ENCODE assay signal across 14 cellular contexts in the genomic region with DNA sequence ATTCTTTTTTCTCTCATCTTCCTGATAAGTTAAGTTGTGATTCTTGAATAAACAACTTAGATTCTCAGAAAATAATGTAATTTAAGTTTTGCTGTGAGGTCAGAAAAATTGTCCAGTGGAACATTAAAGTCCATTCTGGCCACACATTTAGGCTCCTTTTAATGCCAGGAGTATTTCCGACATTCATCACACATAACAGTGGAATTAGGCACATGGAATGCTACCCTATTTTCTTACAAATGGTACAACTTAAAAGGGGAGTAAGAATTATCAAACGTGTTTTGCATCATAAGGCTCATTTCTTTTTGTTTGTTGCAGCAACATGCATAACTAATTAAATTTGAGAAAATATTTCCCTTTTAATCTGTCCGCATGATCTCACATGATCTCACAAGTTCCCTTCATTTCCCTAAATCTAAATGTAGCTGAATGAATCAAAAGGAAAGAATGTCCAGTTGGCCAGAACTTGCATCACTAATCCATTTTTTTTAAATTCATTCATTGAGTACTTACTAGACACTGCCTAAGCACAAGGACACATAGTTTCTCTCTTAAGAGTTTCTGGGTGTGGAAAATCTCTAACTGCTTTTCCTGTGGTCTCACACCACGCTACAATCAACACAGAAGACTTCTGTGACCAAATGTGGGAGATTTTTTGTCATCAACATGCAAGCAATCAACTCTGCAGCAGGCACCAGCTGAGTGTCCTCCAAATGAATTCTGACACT. TPM values are rescaled to one million over a fixed set of nuclear protein-coding genes. Genes with fewer than 3 reads are reported as not detected.
DNase-seq lines count a peak whose midpoint lies in the region; FAIRE-seq and TF ChIP-seq lines count a peak whose summit lies in the region.
"Had no signal": no experiment of that assay in that cellular context is flagged by ENCODE, and none has a peak within 500 bp of the region (broad histone marks: within the 10 kb centered on the region; RNA-seq: fewer than 3 reads in every experiment).

No MANE protein-coding gene starts in this region.

- dilution Hi-C loops in mammary epithelial cell (cut with HindIII; ENCODE audit: low sequenced_read_pairs), result no loop called here

- H3K27ac ChIP-seq in GM23248, result peak overlapping the region; percentile 83
- H3K27ac ChIP-seq in mammary epithelial cell (ENCODE audit: insufficient read depth, low read depth, low read length), result no peak overlapping the region
- H3K27ac ChIP-seq in stomach, result peak overlapping the region in 4 of 5 donors; percentile 55 to 77 (median 63)

- H3K9me2 ChIP-seq in GM23248 (ENCODE audit: insufficient read depth), result no peaks in the 10 kb centered on the region

- no peak for TF ChIP-seq POLR2A in stomach (IDR thresholded peaks at IDR 0.05)

- TF ChIP-seq EP300 in stomach (IDR thresholded peaks at IDR 0.05), result no peak

- in situ Hi-C loops in GM23248 (cut with MboI) (no loop called here), mammary epithelial cell (cut with MboI; ENCODE audit: low sequenced_read_pairs in 2 of 2) (no loop called here)

- H3K79me2 ChIP-seq in GM23248 (ENCODE audit: insufficient read depth), result no peaks in the 10 kb centered on the region
- H3K79me2 ChIP-seq in mammary epithelial cell (ENCODE audit: insufficient read depth, low read length), result no peaks in the 10 kb centered on the region

- BruUV-seq in mammary epithelial cell (replicated peaks; lab: Mats Ljungman, UMichigan), result TSS peak; percentile 40

- H3K36me3 ChIP-seq in GM23248 (ENCODE audit: low read depth), result no peaks in the 10 kb centered on the region
- H3K36me3 ChIP-seq in mammary epithelial cell (ENCODE audit: insufficient read depth, low read length), result no peaks in the 10 kb centered on the region
- H3K36me3 ChIP-seq in stomach, result peaks cover 0 to 18% (median 11%) of the 10 kb centered on the region in 4 donors

- H3K4me2 ChIP-seq in GM23248 (ENCODE audit: unreplicated experiment) (peak overlapping the region; percentile 60), mammary epithelial cell (ENCODE audit: insufficient read depth, low read depth, low read length) (peak overlapping the region; percentile 52)

- H3K4me1 ChIP-seq in GM23248 (ENCODE audit: insufficient read depth), result peaks cover 25% of the 10 kb centered on the region
- H3K4me1 ChIP-seq in mammary epithelial cell (ENCODE audit: insufficient read depth, low read length), result peaks cover 11% of the 10 kb centered on the region
- H3K4me1 ChIP-seq in stomach, result peaks cover 0 to 45% (median 18%) of the 10 kb centered on the region in 4 donors

- H3K4me3 ChIP-seq in GM23248 (peak overlapping the region; percentile 52), mammary epithelial cell (replicated peaks in 1 of 3; ENCODE audit: insufficient read depth in 1 of 3, low read depth in 2 of 3, low read length in 3 of 3) (no peak overlapping the region), stomach (no peak overlapping the region)
- H3K4me3 ChIP-seq: mucosa of descending colon had no signal

- intact Hi-C loops in mammary epithelial cell (cut with micrococcal nuclease), result no loop called here
- intact Hi-C loops in stomach (cut with DNase I; ENCODE audit: low total_unique reads), result no loop called here

- peaks cover 18% of the 10 kb centered on the region for H3F3A ChIP-seq in GM23248 (ENCODE audit: insufficient read depth)

- CTCF ChIA-PET in mammary epithelial cell (lab: Charles Lee; ENCODE audit: low non-redundant PET), result interaction anchor here (0.7 kb wide), 1 partner anchor 337 kb away, joined by 4 read pairs; no protein-coding TSS in a partner anchor

- H3K9me3 ChIP-seq in GM23248 (ENCODE audit: low read depth) (no peaks in the 10 kb centered on the region), mammary epithelial cell (replicated peaks; ENCODE audit: insufficient read depth, low read length) (no peaks in the 10 kb centered on the region), stomach (no peaks in the 10 kb centered on the region)
- H3K9me3 ChIP-seq: mucosa of descending colon had no signal

- no peak for TF ChIP-seq CTCF in mammary epithelial cell (conservative IDR thresholded peaks at IDR 0.05 in 1 of 2, IDR thresholded peaks at IDR 0.05 in 1 of 2; ENCODE audit: extremely low read depth in 1 of 2, insufficient read depth in 1 of 2, low read depth in 1 of 2, low read length in 2 of 2)
- no peak for TF ChIP-seq CTCF in stomach (IDR thresholded peaks at IDR 0.05)

- no peak for FAIRE-seq in HTR-8/SVneo (lab: Jason Lieb, UNC)
- FAIRE-seq: GM18507 had no signal

- WGBS in GM23248 (ENCODE audit: low coverage in 1 of 2, low lambda C conversion rate in 2 of 2, missing lambda C conversion rate in 2 of 2), 2 experiments, result 0% methylated on average over 4 of the region's 4 CpGs
- 39% methylated on average over 4 of the region's 4 CpGs for WGBS in mammary epithelial cell (ENCODE audit: low coverage, missing lambda C conversion rate)
- 52 to 73% (median 66%) methylated on average over 4 of the region's 4 CpGs for WGBS in stomach, 5 donors

- no peaks in the 10 kb centered on the region for H3K27me3 ChIP-seq in GM23248 (replicated peaks; ENCODE audit: insufficient read depth)
- no peaks in the 10 kb centered on the region for H3K27me3 ChIP-seq in mammary epithelial cell (ENCODE audit: insufficient read depth, low read length)
- no peaks in the 10 kb centered on the region for H3K27me3 ChIP-seq in stomach

- H2AFZ ChIP-seq in GM23248 (peak overlapping the region; percentile 35), mammary epithelial cell (ENCODE audit: low read depth, low read length) (peak overlapping the region; percentile 52)

- peak; percentile 91 for DNase-seq in GM23248
- peak; percentile 83 for DNase-seq in mammary epithelial cell
- DNase-seq in hepatic stellate cell (ENCODE audit: low spot score), result peak; percentile 34
- DNase-seq in stomach, result no peak
- DNase-seq in DMS 273 treated with DMSO at 0.1 percent for 48 hours (lab: John Stamatoyannopoulos, UW), result no peak
- no peak for DNase-seq in HUDEP-2 (lab: John Stamatoyannopoulos, UW; ENCODE audit: unreplicated experiment in 76 of 76)
- DNase-seq in NCI-H2196 (lab: John Stamatoyannopoulos, UW; ENCODE audit: unreplicated experiment), result no peak
- DNase-seq in HTR-8/SVneo (ENCODE audit: insufficient read length, low spot score), result no peak
- DNase-seq: activated CD4-positive, alpha-beta memory T cell treated with anti-CD3 and anti-CD28 coated beads, Interleukin-2, amount 10 ng/mL, durations not matched to agents 7 days and 5 days; activated naive CD4-positive, alpha-beta T cell treated with anti-CD3 and anti-CD28 coated beads, Interleukin-2, amount 50 U/mL, for 16 hours; mucosa of descending colon; NCI-H526; T-cell had no signal

- H3K9ac ChIP-seq in GM23248 (peak overlapping the region; percentile 53; the same call in 1 of the 2 replicates), mammary epithelial cell (ENCODE audit: insufficient read depth, low read length) (no peak overlapping the region)

- H4K20me1 ChIP-seq in GM23248 (ENCODE audit: insufficient read depth), result no peaks in the 10 kb centered on the region
- H4K20me1 ChIP-seq in mammary epithelial cell (ENCODE audit: insufficient read depth, low read length), result no peaks in the 10 kb centered on the region

RNA-seq across cellular contexts. Expression of gene SPARCL1, which starts 22.0 kb away (rescaled TPM):
- not detected in 2 replicates for total RNA-seq in GM23248 (2014; rRNA removed; shearing (Covaris generic))
- polyA plus RNA-seq in GM23248 (2016; fragmentation: Nextera tagmentation; extraction: Ambion mirVana) (not detected in 2 replicates), mammary epithelial cell (0.01 TPM), stomach (100 to 1,000 TPM in 1 of 3 donors, 10 to 100 TPM in 2; 36.9 to 191 (median 69.3) TPM)
- total RNA-seq in mammary epithelial cell (1 to 10 TPM in 1 of 2 donors, not detected in 1; 1.2 TPM), stomach (100 to 1,000 TPM; 173 to 710 (median 607) TPM)
- polyA minus RNA-seq in mammary epithelial cell, result not detected
- total RNA-seq: activated CD4-positive, alpha-beta memory T cell treated with anti-CD3 and anti-CD28 coated beads, Interleukin-2, amount 10 ng/mL, durations not matched to agents 7 days and 5 days had no signal

Comparison
In these comparisons a context has a peak if more than half of its experiments do, and no peak if none do; other contexts are left out.
1. DNase-seq: peak in GM23248 (single experiment), mammary epithelial cell (single experiment) and hepatic stellate cell (single experiment); none in stomach (single experiment), DMS 273 treated with DMSO at 0.1 percent for 48 hours (single experiment), HUDEP-2 (0 of 76), NCI-H2196 (single experiment) and HTR-8/SVneo (single experiment).
2. RNA of gene SPARCL1, which starts 22.0 kb away (total RNA-seq): 173 to 710 TPM in stomach; 1.2 TPM in mammary epithelial cell and not detected in GM23248; every median in the first group is over 10 times any median in the second.